ENCODE assay signal across 8 cellular contexts in genomic region chr14:76647699-76648298, GRCh38.
DNase-seq lines count a peak whose midpoint lies in the region; ATAC-seq and TF ChIP-seq lines count a peak whose summit lies in the region.

No MANE protein-coding gene starts in this region.

- intact Hi-C loops in CD14-positive monocyte (cut with micrococcal nuclease) = loop anchor here (5.0 kb wide), 1 partner anchor 595 kb away; no protein-coding TSS in a partner anchor

- no peaks in the 10 kb centered on the region for H3K79me2 ChIP-seq in fibroblast of lung (ENCODE audit: control insufficient read depth, insufficient read depth, low read length)
- H3K79me2 ChIP-seq in neural cell (replicated peaks; ENCODE audit: insufficient read depth, low read length) = no peaks in the 10 kb centered on the region

- H4K20me1 ChIP-seq in fibroblast of lung (ENCODE audit: control insufficient read depth, extremely low read depth, insufficient read depth, low read length) = no peaks in the 10 kb centered on the region
- H4K20me1 ChIP-seq in neural cell (ENCODE audit: insufficient read depth) = no peaks in the 10 kb centered on the region

- H3K27me3 ChIP-seq in fibroblast of lung (ENCODE audit: control insufficient read depth, insufficient read depth, low read length) = no peaks in the 10 kb centered on the region
- H3K27me3 ChIP-seq in neural cell (ENCODE audit: insufficient read depth, low read depth, low read length) = no peaks in the 10 kb centered on the region

- H3K4me3 ChIP-seq in fibroblast of lung (replicated peaks in 1 of 4; ENCODE audit: control extremely low read depth in 1 of 4, insufficient read depth in 1 of 4, low read depth in 3 of 4, low read length in 4 of 4) (no peak overlapping the region), neural cell (ENCODE audit: low read length) (no peak overlapping the region)

- ATAC-seq in GM18502 (IDR thresholded peaks at IDR 0.05; ENCODE audit: poor library complexity, unreplicated experiment) = peak; percentile 42
- ATAC-seq in GM18870 (IDR thresholded peaks at IDR 0.05; ENCODE audit: unreplicated experiment) = no peak

- TF ChIP-seq RAD21 in neural cell (conservative IDR thresholded peaks at IDR 0.05) = peak; percentile 71

- H3K9ac ChIP-seq in fibroblast of lung (ENCODE audit: insufficient read depth, low read length) (no peak overlapping the region), neural cell (ENCODE audit: low read length) (no peak overlapping the region)

- DNase-seq in CD14-positive monocyte (ENCODE audit: low spot score) = no peak
- peak; percentile 78 for DNase-seq in NCI-H1105 treated with DMSO at 0.1 percent for 48 hours (lab: John Stamatoyannopoulos, UW)
- DNase-seq in SW 1271 (lab: John Stamatoyannopoulos, UW) = peak; percentile 10 to 64
- DNase-seq in fibroblast of lung (ENCODE audit: low read depth in 2 of 2) = peak; percentile 40 to 64
- DNase-seq in amniotic stem cell (lab: John Stamatoyannopoulos, UW) = no peak

- no peaks in the 10 kb centered on the region for H3K4me1 Mint-ChIP-seq in CD14-positive monocyte

- no peaks in the 10 kb centered on the region for H3K9me3 ChIP-seq in fibroblast of lung (ENCODE audit: control insufficient read depth, insufficient read depth, low read depth, low read length)
- no peaks in the 10 kb centered on the region for H3K9me3 ChIP-seq in neural cell (ENCODE audit: low read length)

- TF ChIP-seq EP300 in neural cell (conservative IDR thresholded peaks at IDR 0.05; ENCODE audit: poor library complexity, severe bottlenecking) = no peak

- H3K4me1 ChIP-seq in fibroblast of lung (ENCODE audit: control insufficient read depth, extremely low read depth, insufficient read depth, low read length) = no peaks in the 10 kb centered on the region

- peaks cover 4 to 10% (median 5%) of the 10 kb centered on the region in 3 donors for H3K27me3 Mint-ChIP-seq in CD14-positive monocyte (ENCODE audit: low read depth in 3 of 3)

- H3K36me3 ChIP-seq in fibroblast of lung (ENCODE audit: control insufficient read depth, insufficient read depth, low read length) (no peaks in the 10 kb centered on the region), neural cell (ENCODE audit: insufficient read depth, low read length) (no peaks in the 10 kb centered on the region)

- no peaks in the 10 kb centered on the region for H3K9me3 Mint-ChIP-seq in CD14-positive monocyte

- no peaks in the 10 kb centered on the region for H3K36me3 Mint-ChIP-seq in CD14-positive monocyte

- peak; percentile 84 for TF ChIP-seq CTCF in CD14-positive monocyte (IDR thresholded peaks at IDR 0.05)
- peak; percentile 94 to 95 for TF ChIP-seq CTCF in fibroblast of lung (conservative IDR thresholded peaks at IDR 0.05 in 1 of 2, IDR thresholded peaks at IDR 0.05 in 1 of 2; ENCODE audit: low read depth in 1 of 2, low read length in 2 of 2)
- TF ChIP-seq CTCF in neural cell (IDR thresholded peaks at IDR 0.05; ENCODE audit: poor library complexity, severe bottlenecking) = peak; percentile 75

- no peak overlapping the region for H3K4me2 ChIP-seq in fibroblast of lung (ENCODE audit: extremely low read depth, insufficient read depth, low read length)
- no peak overlapping the region for H3K4me2 ChIP-seq in neural cell (ENCODE audit: low read length)

- no peak overlapping the region for H3K27ac ChIP-seq in fibroblast of lung (ENCODE audit: insufficient read depth, low read length)
- H3K27ac ChIP-seq in neural cell (ENCODE audit: low read length) = no peak overlapping the region

- H2AFZ ChIP-seq in fibroblast of lung (ENCODE audit: low read length) = no peak overlapping the region
- no peak overlapping the region for H2AFZ ChIP-seq in neural cell (ENCODE audit: low read depth, low read length)

- H3K4me3 Mint-ChIP-seq in CD14-positive monocyte = no peak overlapping the region

- H3K27ac Mint-ChIP-seq in CD14-positive monocyte = no peak overlapping the region

- H3K9me2 ChIP-seq in neural cell (ENCODE audit: insufficient read depth, low read length) = no peaks in the 10 kb centered on the region

- no peaks in the 10 kb centered on the region for H3F3A ChIP-seq in neural cell (ENCODE audit: insufficient read depth, low read length, poor library complexity, severe bottlenecking)

TF ChIP-seq in neural cell, 6 proteins besides CTCF, POLR2A, EP300 and RAD21:
- TF ChIP-seq POLR2AphosphoS5 (IDR thresholded peaks at IDR 0.05) (no peak), SMC3 (conservative IDR thresholded peaks at IDR 0.05; ENCODE audit: poor library complexity) (peak; percentile 73), TAF1 (IDR thresholded peaks at IDR 0.05; ENCODE audit: low read depth) (no peak), MXI1 (conservative IDR thresholded peaks at IDR 0.05; ENCODE audit: poor library complexity, severe bottlenecking) (no peak), EZH2 (IDR thresholded peaks at IDR 0.05; ENCODE audit: borderline replicate concordance, insufficient read depth, low read length, poor library complexity, severe bottlenecking) (no peak)
- TF ChIP-seq, protein P1, sequence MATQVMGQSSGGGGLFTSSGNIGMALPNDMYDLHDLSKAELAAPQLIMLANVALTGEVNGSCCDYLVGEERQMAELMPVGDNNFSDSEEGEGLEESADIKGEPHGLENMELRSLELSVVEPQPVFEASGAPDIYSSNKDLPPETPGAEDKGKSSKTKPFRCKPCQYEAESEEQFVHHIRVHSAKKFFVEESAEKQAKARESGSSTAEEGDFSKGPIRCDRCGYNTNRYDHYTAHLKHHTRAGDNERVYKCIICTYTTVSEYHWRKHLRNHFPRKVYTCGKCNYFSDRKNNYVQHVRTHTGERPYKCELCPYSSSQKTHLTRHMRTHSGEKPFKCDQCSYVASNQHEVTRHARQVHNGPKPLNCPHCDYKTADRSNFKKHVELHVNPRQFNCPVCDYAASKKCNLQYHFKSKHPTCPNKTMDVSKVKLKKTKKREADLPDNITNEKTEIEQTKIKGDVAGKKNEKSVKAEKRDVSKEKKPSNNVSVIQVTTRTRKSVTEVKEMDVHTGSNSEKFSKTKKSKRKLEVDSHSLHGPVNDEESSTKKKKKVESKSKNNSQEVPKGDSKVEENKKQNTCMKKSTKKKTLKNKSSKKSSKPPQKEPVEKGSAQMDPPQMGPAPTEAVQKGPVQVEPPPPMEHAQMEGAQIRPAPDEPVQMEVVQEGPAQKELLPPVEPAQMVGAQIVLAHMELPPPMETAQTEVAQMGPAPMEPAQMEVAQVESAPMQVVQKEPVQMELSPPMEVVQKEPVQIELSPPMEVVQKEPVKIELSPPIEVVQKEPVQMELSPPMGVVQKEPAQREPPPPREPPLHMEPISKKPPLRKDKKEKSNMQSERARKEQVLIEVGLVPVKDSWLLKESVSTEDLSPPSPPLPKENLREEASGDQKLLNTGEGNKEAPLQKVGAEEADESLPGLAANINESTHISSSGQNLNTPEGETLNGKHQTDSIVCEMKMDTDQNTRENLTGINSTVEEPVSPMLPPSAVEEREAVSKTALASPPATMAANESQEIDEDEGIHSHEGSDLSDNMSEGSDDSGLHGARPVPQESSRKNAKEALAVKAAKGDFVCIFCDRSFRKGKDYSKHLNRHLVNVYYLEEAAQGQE (IDR thresholded peaks at IDR 0.05; ENCODE audit: borderline replicate concordance) = no peak

Comparison
In these comparisons a context has a peak if more than half of its experiments do, and no peak if none do; other contexts are left out.
1. DNase-seq: peak in NCI-H1105 treated with DMSO at 0.1 percent for 48 hours (single experiment), SW 1271 (2 of 2) and fibroblast of lung (2 of 2); none in CD14-positive monocyte (single experiment) and amniotic stem cell (single experiment).
2. Peak in every context shown above with its lines, with median percentiles within 50 percentile points of each other: CTCF ChIP-seq.